ENCODE assay signal across 11 cellular contexts in genomic region chr4:70023218-70023617, GRCh38. TPM values are rescaled to one million over a fixed set of nuclear protein-coding genes. Genes with fewer than 3 reads are reported as not detected.
"Had no signal": no experiment of that assay in that cellular context is flagged by ENCODE, and none has a peak within 500 bp of the region (broad histone marks: within the 10 kb centered on the region; RNA-seq: fewer than 3 reads in every experiment).

No MANE protein-coding gene starts in this region.

- H3K4me2 ChIP-seq: GM23338 had no signal

- H3K4me3 Mint-ChIP-seq: GM23338, H9, HFFc6 had no signal

- H3K4me1 ChIP-seq: HAP-1 had no signal

- H3K9me3 ChIP-seq: HAP-1 had no signal

- ATAC-seq: GM23338, HCT116 had no signal

- H3K9ac ChIP-seq: GM23248 had no signal

- H3K4me3 ChIP-seq: GM23248, GM23338, HAP-1 had no signal

- H2AFZ ChIP-seq: GM23248, GM23338 had no signal

- H3K27ac ChIP-seq: GM23248 had no signal

- H3K36me3 ChIP-seq: HAP-1 had no signal

- DNase-seq: GM23248, GOT3, H7, H9, HCEC 1CT, HFFc6 had no signal

- H3K27ac Mint-ChIP-seq: GM23338, H9, HFFc6 had no signal

RNA-seq across cellular contexts. Expression of gene HTN3, which starts 5.0 kb away (rescaled TPM):
- total RNA-seq: GM23248, GM23338, H1, H4, H7, H9, HFFc6 had no signal
- polyA plus RNA-seq: GM23248, GM23338, H1 had no signal

RNA-seq across cellular contexts. Expression of gene HTN1, which starts 27.0 kb away (rescaled TPM):
- total RNA-seq: GM23248, GM23338, H1, H4, H7, H9, HFFc6 had no signal
- polyA plus RNA-seq: GM23248, GM23338, H1 had no signal

RNA-seq across cellular contexts. Expression of gene STATH, which starts 27.5 kb away (rescaled TPM):
- total RNA-seq: GM23248, GM23338, H1, H7, H9, HFFc6 had no signal
- polyA plus RNA-seq: GM23248, GM23338, H1 had no signal

RNA-seq across cellular contexts. Expression of gene CSN2, which starts 57.7 kb away (rescaled TPM):
- total RNA-seq: GM23248, GM23338, H1, H4, H7, H9, HFFc6 had no signal
- polyA plus RNA-seq: GM23248, GM23338, H1 had no signal
